In the genomic region with DNA sequence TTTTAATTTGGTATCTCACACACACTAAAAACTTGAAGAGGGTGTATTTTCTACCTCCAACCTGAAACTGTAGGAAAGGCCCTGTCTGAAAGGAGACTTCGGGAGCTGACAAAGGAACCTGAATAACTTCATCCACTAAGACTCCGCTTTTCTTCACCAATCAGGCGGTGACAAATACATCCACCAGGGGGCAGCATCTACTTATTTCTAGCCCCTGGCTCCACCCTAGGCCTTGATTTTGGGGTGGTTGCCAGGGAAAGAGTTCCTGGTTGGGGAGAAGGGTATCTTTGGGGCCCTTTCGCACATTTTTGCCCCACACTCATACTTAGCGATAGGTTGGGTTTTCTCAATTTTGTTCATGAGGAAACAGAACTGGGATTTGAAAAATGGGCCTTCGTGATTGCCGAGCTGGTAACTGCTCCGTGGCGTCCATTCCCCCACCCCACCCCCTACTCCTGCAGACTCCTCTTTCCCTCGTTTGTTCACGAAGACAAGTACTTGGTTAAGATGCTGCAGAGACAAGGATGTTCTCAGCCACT, we compare ENCODE assay signal across 1 cellular context.
A peak's percentile ranks its signal among the peaks of the same experiment; 100 is the strongest.
TF ChIP-seq lines count a peak whose summit lies in the region.

No MANE protein-coding gene starts in this region.

TF ChIP-seq in K562, 482 proteins besides CTCF, POLR2A, EP300 and RAD21 (continued from another document):
- peak; percentile 18; the same call in 1 of the 2 replicates for TF ChIP-seq ATF7 (IDR thresholded peaks at IDR 0.05)
- TF ChIP-seq HLTF (IDR thresholded peaks at IDR 0.05), result no peak
- TF ChIP-seq, protein P1, sequence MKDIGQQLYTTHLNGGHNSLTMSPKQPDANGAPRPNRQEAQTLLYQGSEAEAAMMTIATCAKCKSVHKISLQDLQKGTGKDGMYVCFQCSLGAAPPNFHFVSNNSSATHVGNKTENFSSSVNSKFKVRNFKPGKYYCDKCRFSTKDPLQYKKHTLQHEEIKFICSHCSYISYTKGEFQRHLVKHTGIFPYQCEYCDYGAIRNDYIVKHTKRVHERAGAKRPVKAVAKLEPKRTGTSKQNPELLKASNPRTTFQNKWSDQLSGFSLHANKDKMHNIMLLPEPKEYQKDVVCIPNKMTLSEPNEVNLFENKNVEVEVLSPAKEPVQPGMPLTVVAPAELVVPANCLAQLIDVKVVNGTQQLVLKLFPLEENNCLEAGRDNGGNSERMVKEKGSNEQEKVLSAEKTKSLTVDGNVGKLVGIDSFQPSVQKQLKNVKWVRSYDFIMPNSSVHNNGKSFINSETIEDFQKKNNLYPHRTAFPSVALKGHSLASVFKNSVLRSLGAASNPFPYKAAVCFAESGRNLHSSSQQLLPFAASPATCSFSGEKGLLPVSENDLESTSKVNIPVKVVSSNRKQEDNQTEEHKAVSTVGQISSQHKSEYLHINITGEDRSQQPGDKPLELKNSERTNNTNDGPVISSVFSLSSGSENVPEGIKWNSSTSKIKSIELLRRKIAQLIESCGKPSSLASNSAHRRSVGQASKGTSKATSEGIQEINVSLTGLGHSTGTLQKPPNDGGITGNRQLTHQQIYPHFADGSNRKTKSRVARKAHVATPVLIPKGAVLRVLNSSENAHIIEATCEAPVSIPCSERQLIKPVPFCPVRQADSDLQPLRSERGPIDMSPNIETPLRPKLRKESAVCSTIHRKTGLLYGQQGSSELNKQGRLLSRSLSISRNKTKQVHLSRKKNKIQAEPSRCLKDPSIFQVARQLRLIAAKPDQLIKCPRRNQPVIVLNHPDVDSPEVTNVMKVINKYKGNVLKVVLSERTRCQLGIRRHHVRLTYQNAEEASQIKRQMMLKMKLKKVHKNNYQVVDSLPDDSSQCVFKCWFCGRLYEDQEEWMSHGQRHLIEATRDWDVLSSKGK (CRISPR knock-in tag; IDR thresholded peaks at IDR 0.05), result no peak
- TF ChIP-seq CTBP1 (IDR thresholded peaks at IDR 0.05; ENCODE audit: borderline replicate concordance), result peak; percentile 22; the same call in 1 of the 2 replicates
- TF ChIP-seq SRF (CRISPR knock-in tag; IDR thresholded peaks at IDR 0.05), result peak in 1 of 2 experiments; percentile 45; a peak in 1 of 4 replicates
- TF ChIP-seq PRDM10 (IDR thresholded peaks at IDR 0.05; ENCODE audit: partially characterized antibody), result peak; percentile 11
- no peak for TF ChIP-seq IRF1 (CRISPR knock-in tag; IDR thresholded peaks at IDR 0.05; ENCODE audit: borderline replicate concordance)
- TF ChIP-seq DEAF1 (CRISPR knock-in tag; IDR thresholded peaks at IDR 0.05), result peak; percentile 95
- 0 out of 4 replicates have a peak, but pooled peaks of 1 of the 2 experiments have one; percentile 42 for TF ChIP-seq TBL1XR1 (IDR thresholded peaks at IDR 0.05; ENCODE audit: low read length in 2 of 2)
- peak; percentile 46 for TF ChIP-seq ELF1 (tag; IDR thresholded peaks at IDR 0.05)
- TF ChIP-seq PHF21A (IDR thresholded peaks at IDR 0.05; ENCODE audit: borderline replicate concordance, low read depth), result 0 out of 2 replicates have a peak, but pooled peaks have one; percentile 21
- TF ChIP-seq RB1 (IDR thresholded peaks at IDR 0.05; ENCODE audit: low read depth), result peak; percentile 73
- TF ChIP-seq CREM (IDR thresholded peaks at IDR 0.05; ENCODE audit: low read depth), result 0 out of 2 replicates have a peak, but pooled peaks have one; percentile 22
- no peak for TF ChIP-seq NR2C2 (CRISPR knock-in tag; IDR thresholded peaks at IDR 0.05)
- peak; percentile 75 for TF ChIP-seq NR2C2 (tag; IDR thresholded peaks at IDR 0.05)
- TF ChIP-seq MAFK (IDR thresholded peaks at IDR 0.05; ENCODE audit: low read length), result peak; percentile 27; the same call in 1 of the 2 replicates
- TF ChIP-seq NFXL1 (CRISPR knock-in tag; IDR thresholded peaks at IDR 0.05), result no peak
- TF ChIP-seq NFIC (IDR thresholded peaks at IDR 0.05), result peak; percentile 90
- peak; percentile 90 for TF ChIP-seq CC2D1A (IDR thresholded peaks at IDR 0.05)
- TF ChIP-seq BCOR (IDR thresholded peaks at IDR 0.05), result no peak
- peak; percentile 27; the same call in 1 of the 2 replicates for TF ChIP-seq JUND (IDR thresholded peaks at IDR 0.05; ENCODE audit: borderline replicate concordance, low read depth, low read length)
- no peak for TF ChIP-seq JUND (tag; IDR thresholded peaks at IDR 0.05; ENCODE audit: borderline replicate concordance, low read depth, low read length)
- TF ChIP-seq E2F6 (IDR thresholded peaks at IDR 0.05; ENCODE audit: borderline replicate concordance in 1 of 2, extremely low read depth in 1 of 2, insufficient read depth in 1 of 2, insufficient read length in 1 of 2, low read depth in 1 of 2, low read length in 1 of 2, poor library complexity in 1 of 2, severe bottlenecking in 1 of 2), result no peak
- no peak for TF ChIP-seq ZNF707 (CRISPR knock-in tag; conservative IDR thresholded peaks at IDR 0.05)
